In genomic region chr14:66507181-66507721, GRCh38 we compare ENCODE assay signal across 8 cellular contexts. TPM values are rescaled to one million over a fixed set of nuclear protein-coding genes. Genes with fewer than 3 reads are reported as not detected.
A peak's percentile ranks its signal among the peaks of the same experiment; 100 is the strongest.
DNase-seq lines count a peak whose midpoint lies in the region; ATAC-seq, FAIRE-seq and TF ChIP-seq lines count a peak whose summit lies in the region.

No MANE protein-coding gene starts in this region.

- peaks cover 17% of the 10 kb centered on the region for H3K27me3 Mint-ChIP-seq in WTC11 (ENCODE audit: low read depth)

- peak; percentile 0 for ATAC-seq in GM19468 (IDR thresholded peaks at IDR 0.05; ENCODE audit: extremely low read depth, unreplicated experiment)
- ATAC-seq in WTC11 = peak; percentile 10
- ATAC-seq in psoas muscle = peak; percentile 34 to 45 (median 40)

- TF ChIP-seq CTCF in WTC11 (IDR thresholded peaks at IDR 0.05) (no peak), foreskin fibroblast (IDR thresholded peaks at IDR 0.05; ENCODE audit: low read depth, low read length) (no peak), psoas muscle (IDR thresholded peaks at IDR 0.05) (no peak)

- CTCF ChIA-PET in WTC11 (lab: Charles Lee) = interaction anchor here (0.6 to 1.8 kb wide), 5 partner anchors 8 to 148 kb away, joined by 3 to 6 read pairs (median 4); no protein-coding TSS in a partner anchor

- peaks cover 30% of the 10 kb centered on the region for H3K4me1 ChIP-seq in psoas muscle

- H3K4me1 Mint-ChIP-seq in WTC11 = peaks cover 16% of the 10 kb centered on the region

- WGBS in psoas muscle, 3 donors = 2% methylated on average over 23 of the region's 23 CpGs

- peak overlapping the region; percentile 93 to 98 for H3K4me3 ChIP-seq in foreskin fibroblast (ENCODE audit: low read depth in 1 of 2, low read length in 2 of 2)
- peak overlapping the region; percentile 91 for H3K4me3 ChIP-seq in psoas muscle

- H3K4me3 Mint-ChIP-seq in WTC11 = peak overlapping the region; percentile 92

- no peaks in the 10 kb centered on the region for H3K27me3 ChIP-seq in psoas muscle (ENCODE audit: insufficient read depth in 3 of 3, low read length in 2 of 3)

- peak overlapping the region; percentile 95 for H3K27ac ChIP-seq in psoas muscle

- H3K36me3 ChIP-seq in psoas muscle (ENCODE audit: insufficient read depth in 1 of 2, low read depth in 1 of 2) = no peaks in the 10 kb centered on the region

- no peaks in the 10 kb centered on the region for H3K36me3 Mint-ChIP-seq in WTC11

- DNase-seq in DMS 273 (lab: John Stamatoyannopoulos, UW; ENCODE audit: unreplicated experiment) = peak; percentile 86
- DNase-seq in HTR-8/SVneo (ENCODE audit: insufficient read length, low spot score) = peak; percentile 82
- no peak for DNase-seq in WTC11 (ENCODE audit: low spot score)
- no peak for DNase-seq in foreskin fibroblast
- no peak for DNase-seq in psoas muscle
- DNase-seq in HuH-7.5 (ENCODE audit: low spot score) = no peak
- no peak for DNase-seq in globus pallidus (ENCODE audit: low spot score)

- POLR2A ChIA-PET in WTC11 (lab: Charles Lee) = no interaction called here

- no peaks in the 10 kb centered on the region for H3K9me3 ChIP-seq in psoas muscle

- H3K27ac Mint-ChIP-seq in WTC11 = peak overlapping the region; percentile 97

- H3K9me3 Mint-ChIP-seq in WTC11 = 0 out of 2 replicates have a peak, but pooled peaks cover 3% of the 10 kb centered on the region

- intact Hi-C loops in psoas muscle (cut with DNase I) = loop anchor here in 1 of 2 donors (10.0 kb wide), 1 partner anchor 138 kb away; no protein-coding TSS in a partner anchor

- FAIRE-seq in HTR-8/SVneo (lab: Jason Lieb, UNC) = no peak

TF ChIP-seq in WTC11, 78 proteins besides CTCF, POLR2A, EP300 and RAD21:
- 0 out of 2 replicates have a peak, but pooled peaks have one; percentile 12 for TF ChIP-seq FOXK1 (CRISPR knock-in tag; IDR thresholded peaks at IDR 0.05)
- TF ChIP-seq ZNF671 (CRISPR knock-in tag; IDR thresholded peaks at IDR 0.05) = no peak
- TF ChIP-seq, protein P1, sequence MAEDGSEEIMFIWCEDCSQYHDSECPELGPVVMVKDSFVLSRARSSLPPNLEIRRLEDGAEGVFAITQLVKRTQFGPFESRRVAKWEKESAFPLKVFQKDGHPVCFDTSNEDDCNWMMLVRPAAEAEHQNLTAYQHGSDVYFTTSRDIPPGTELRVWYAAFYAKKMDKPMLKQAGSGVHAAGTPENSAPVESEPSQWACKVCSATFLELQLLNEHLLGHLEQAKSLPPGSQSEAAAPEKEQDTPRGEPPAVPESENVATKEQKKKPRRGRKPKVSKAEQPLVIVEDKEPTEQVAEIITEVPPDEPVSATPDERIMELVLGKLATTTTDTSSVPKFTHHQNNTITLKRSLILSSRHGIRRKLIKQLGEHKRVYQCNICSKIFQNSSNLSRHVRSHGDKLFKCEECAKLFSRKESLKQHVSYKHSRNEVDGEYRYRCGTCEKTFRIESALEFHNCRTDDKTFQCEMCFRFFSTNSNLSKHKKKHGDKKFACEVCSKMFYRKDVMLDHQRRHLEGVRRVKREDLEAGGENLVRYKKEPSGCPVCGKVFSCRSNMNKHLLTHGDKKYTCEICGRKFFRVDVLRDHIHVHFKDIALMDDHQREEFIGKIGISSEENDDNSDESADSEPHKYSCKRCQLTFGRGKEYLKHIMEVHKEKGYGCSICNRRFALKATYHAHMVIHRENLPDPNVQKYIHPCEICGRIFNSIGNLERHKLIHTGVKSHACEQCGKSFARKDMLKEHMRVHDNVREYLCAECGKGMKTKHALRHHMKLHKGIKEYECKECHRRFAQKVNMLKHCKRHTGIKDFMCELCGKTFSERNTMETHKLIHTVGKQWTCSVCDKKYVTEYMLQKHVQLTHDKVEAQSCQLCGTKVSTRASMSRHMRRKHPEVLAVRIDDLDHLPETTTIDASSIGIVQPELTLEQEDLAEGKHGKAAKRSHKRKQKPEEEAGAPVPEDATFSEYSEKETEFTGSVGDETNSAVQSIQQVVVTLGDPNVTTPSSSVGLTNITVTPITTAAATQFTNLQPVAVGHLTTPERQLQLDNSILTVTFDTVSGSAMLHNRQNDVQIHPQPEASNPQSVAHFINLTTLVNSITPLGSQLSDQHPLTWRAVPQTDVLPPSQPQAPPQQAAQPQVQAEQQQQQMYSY (CRISPR knock-in tag; IDR thresholded peaks at IDR 0.05) = peak; percentile 33; the same call in 1 of the 2 replicates
- peak; percentile 48; the same call in 1 of the 2 replicates for TF ChIP-seq IRF1 (CRISPR knock-in tag; IDR thresholded peaks at IDR 0.05)

RNA-seq across cellular contexts. Expression of gene GPHN, which starts 0.7 kb away (rescaled TPM):
- total RNA-seq in WTC11 (2021) (16.0 to 19.8 TPM (median 18.1 TPM) in 3 replicates), psoas muscle (10 to 100 TPM; 22.3 to 39.7 (median 32.1) TPM)
- polyA plus RNA-seq in psoas muscle = 10 to 100 TPM in 2 of 3 donors, 1 to 10 TPM in 1; 8.1 to 13.7 (median 11.3) TPM

RNA-seq across cellular contexts. Expression of gene CCDC196, which starts 21.1 kb away (rescaled TPM):
- total RNA-seq in WTC11 (2021) (not detected in 3 replicates), psoas muscle (not detected)
- polyA plus RNA-seq in psoas muscle = not detected

Comparison
In these comparisons a context has a peak if more than half of its experiments do, and no peak if none do; other contexts are left out.
1. DNase-seq: peak in DMS 273 (single experiment) and HTR-8/SVneo (single experiment); none in WTC11 (single experiment), foreskin fibroblast (0 of 2), psoas muscle (0 of 2), HuH-7.5 (single experiment) and globus pallidus (single experiment).
2. Peak in every context shown above with its lines, with median percentiles within 50 percentile points of each other: ATAC-seq.